ENCODE assay signal across 10 cellular contexts in genomic region chr11:76666408-76666807, GRCh38. TPM values are rescaled to one million over a fixed set of nuclear protein-coding genes. Genes with fewer than 3 reads are reported as not detected.
A peak's percentile ranks its signal among the peaks of the same experiment; 100 is the strongest.
DNase-seq lines count a peak whose midpoint lies in the region; ATAC-seq and TF ChIP-seq lines count a peak whose summit lies in the region.
"Had no signal": no experiment of that assay in that cellular context is flagged by ENCODE, and none has a peak within 500 bp of the region (broad histone marks: within the 10 kb centered on the region; RNA-seq: fewer than 3 reads in every experiment).

No MANE protein-coding gene starts in this region.

- peaks cover 10% of the 10 kb centered on the region for H3K27me3 Mint-ChIP-seq in activated T-helper 17 cell treated with anti-CD3 and anti-CD28 coated beads, Interleukin-2, amount 50 U/mL, for 72 hours

- WGBS in right lobe of liver (ENCODE audit: insufficient coverage, low coverage, low lambda C conversion rate, missing lambda C conversion rate), result 42% methylated on average over 7 of the region's 7 CpGs

- H3K27ac Mint-ChIP-seq in activated T-helper 17 cell treated with anti-CD3 and anti-CD28 coated beads, Interleukin-2, amount 50 U/mL, for 72 hours, result peak overlapping the region; percentile 23

- no peak overlapping the region for H3K4me3 ChIP-seq in right lobe of liver
- H3K4me3 ChIP-seq in vagina, result peak overlapping the region in 1 of 2 donors; percentile 62
- H3K4me3 ChIP-seq: GM23248 had no signal

- peaks cover 5% of the 10 kb centered on the region for H3K36me3 Mint-ChIP-seq in activated T-helper 17 cell treated with anti-CD3 and anti-CD28 coated beads, Interleukin-2, amount 50 U/mL, for 72 hours (ENCODE audit: low read depth)

- TF ChIP-seq CTCF in right lobe of liver (IDR thresholded peaks at IDR 0.05), result no peak
- no peak for TF ChIP-seq CTCF in vagina (IDR thresholded peaks at IDR 0.05)

- peaks cover 0 to 12% (median 0%) of the 10 kb centered on the region in 4 donors for H3K4me1 ChIP-seq in right lobe of liver
- peaks cover 50% of the 10 kb centered on the region for H3K4me1 ChIP-seq in vagina

- no peaks in the 10 kb centered on the region for H3K36me3 ChIP-seq in right lobe of liver
- H3K36me3 ChIP-seq in vagina, result peaks cover 0 to under 1% of the 10 kb centered on the region in 2 donors

- no peaks in the 10 kb centered on the region for H3K9me3 Mint-ChIP-seq in activated T-helper 17 cell treated with anti-CD3 and anti-CD28 coated beads, Interleukin-2, amount 50 U/mL, for 72 hours

- ATAC-seq in activated T-helper 17 cell treated with anti-CD3 and anti-CD28 coated beads, Interleukin-2, amount 50 U/mL, for 72 hours (replicated peaks), result no peak
- peak; percentile 22 to 54 (median 37) for ATAC-seq in right lobe of liver

- TF ChIP-seq POLR2A in right lobe of liver (IDR thresholded peaks at IDR 0.05) (no peak), vagina (IDR thresholded peaks at IDR 0.05) (no peak)

- H3K4me3 Mint-ChIP-seq in activated T-helper 17 cell treated with anti-CD3 and anti-CD28 coated beads, Interleukin-2, amount 50 U/mL, for 72 hours, result peak overlapping the region; percentile 2

- H3K27ac ChIP-seq in right lobe of liver (peak overlapping the region in 1 of 3 donors; percentile 15), vagina (peak overlapping the region; percentile 86)
- H3K27ac ChIP-seq: GM23248 had no signal

- intact Hi-C loops in right lobe of liver (cut with DNase I) (no loop called here), vagina (cut with DNase I) (no loop called here)

- peak; percentile 64 for DNase-seq in activated effector memory CD4-positive, alpha-beta T cell treated with anti-CD3 and anti-CD28 coated beads, Interleukin-2, amount 50 U/mL, for 16 hours
- DNase-seq in activated effector memory CD4-positive, alpha-beta T cell treated with Interleukin-2 at 50 U/mL for 16 hours, result no peak
- DNase-seq in right lobe of liver (peak in 2 of 3 donors; percentile 54 to 55), vagina (ENCODE audit: extremely low spot score in 2 of 2) (no peak), NCI-H1417 (lab: John Stamatoyannopoulos, UW) (no peak), NCI-H226 (no peak)
- no peak for DNase-seq in stimulated activated CD4-positive, alpha-beta T cell treated with anti-CD3 and anti-CD28 coated beads, Interleukin-2, amount 100 ng/mL, for 48 hours
- DNase-seq: GM23248, NCI-H1048 had no signal

- peaks cover 0 to 7% of the 10 kb centered on the region in 2 donors for H3K27me3 ChIP-seq in right lobe of liver
- H3K27me3 ChIP-seq in vagina, result no peaks in the 10 kb centered on the region

- H3K4me1 Mint-ChIP-seq in activated T-helper 17 cell treated with anti-CD3 and anti-CD28 coated beads, Interleukin-2, amount 50 U/mL, for 72 hours, result peaks cover 11% of the 10 kb centered on the region

- H3K9me3 ChIP-seq in right lobe of liver (no peaks in the 10 kb centered on the region), vagina (no peaks in the 10 kb centered on the region)

RNA-seq across cellular contexts. Expression of gene LRRC32, which starts 4.1 kb away (rescaled TPM):
- total RNA-seq in activated T-helper 17 cell treated with anti-CD3 and anti-CD28 coated beads, Interleukin-2, amount 50 U/mL, for 72 hours, result 1 to 10 TPM; 4.5 to 5.6 TPM
- total RNA-seq in right lobe of liver (10 to 100 TPM in 4 of 6 experiments, 1 to 10 TPM in 2; 7.4 to 19.5 (median 14.5) TPM), vagina (66.3 TPM)

Comparison
In these comparisons a context has a peak if more than half of its experiments do, and no peak if none do; other contexts are left out.
1. DNase-seq: peak in activated effector memory CD4-positive, alpha-beta T cell treated with anti-CD3 and anti-CD28 coated beads, Interleukin-2, amount 50 U/mL, for 16 hours (single experiment) and right lobe of liver (2 of 3); none in activated effector memory CD4-positive, alpha-beta T cell treated with Interleukin-2 at 50 U/mL for 16 hours (single experiment), vagina (0 of 2), NCI-H1417 (0 of 3), NCI-H226 (single experiment) and stimulated activated CD4-positive, alpha-beta T cell treated with anti-CD3 and anti-CD28 coated beads, Interleukin-2, amount 100 ng/mL, for 48 hours (0 of 2).